In the genomic region with DNA sequence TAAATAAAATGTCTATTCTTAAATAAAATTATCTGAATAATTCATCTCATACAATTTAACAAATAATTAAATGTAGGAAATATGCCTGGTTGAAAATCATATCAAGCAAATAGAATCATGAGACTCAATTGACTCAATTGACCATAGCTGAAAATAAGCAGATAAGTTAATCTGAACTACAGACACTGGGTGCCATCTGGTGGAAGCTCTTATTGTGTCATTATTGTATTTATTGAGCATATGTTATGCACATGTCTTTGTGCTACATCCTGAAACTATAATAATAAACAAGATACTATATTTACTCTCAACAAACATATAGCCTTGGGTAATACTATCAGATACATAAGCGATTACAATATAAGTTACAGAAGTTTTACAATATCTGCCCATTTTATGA, we compare ENCODE assay signal across 8 cellular contexts. TPM values are rescaled to one million over a fixed set of nuclear protein-coding genes. Genes with fewer than 3 reads are reported as not detected.
DNase-seq lines count a peak whose midpoint lies in the region; ATAC-seq, FAIRE-seq and TF ChIP-seq lines count a peak whose summit lies in the region.
"Had no signal": no experiment of that assay in that cellular context is flagged by ENCODE, and none has a peak within 500 bp of the region (broad histone marks: within the 10 kb centered on the region; RNA-seq: fewer than 3 reads in every experiment).

No MANE protein-coding gene starts in this region.

- no peak overlapping the region for H3K27ac Mint-ChIP-seq in astrocyte (ENCODE audit: unreplicated experiment)
- no peak overlapping the region for H3K27ac Mint-ChIP-seq in osteocyte (ENCODE audit: unreplicated experiment)

- H3K27me3 ChIP-seq in astrocyte (ENCODE audit: insufficient read depth, low read length) = no peaks in the 10 kb centered on the region

- H3K27ac ChIP-seq in astrocyte (ENCODE audit: low read depth, low read length) = no peak overlapping the region

- H4K20me1 ChIP-seq in astrocyte (ENCODE audit: insufficient read depth, low read length) = no peaks in the 10 kb centered on the region

- H3K36me3 Mint-ChIP-seq in astrocyte (ENCODE audit: low read depth, unreplicated experiment) (no peaks in the 10 kb centered on the region), osteocyte (ENCODE audit: unreplicated experiment) (no peaks in the 10 kb centered on the region)

- no peak overlapping the region for H3K9ac ChIP-seq in astrocyte (ENCODE audit: low read length)

- no peak for FAIRE-seq in astrocyte (lab: Jason Lieb, UNC)

- no peak overlapping the region for H2AFZ ChIP-seq in astrocyte (ENCODE audit: low read depth, low read length)

- H3K9me3 Mint-ChIP-seq in astrocyte (ENCODE audit: unreplicated experiment) (no peaks in the 10 kb centered on the region), osteocyte (ENCODE audit: unreplicated experiment) (no peaks in the 10 kb centered on the region)

- H3K36me3 ChIP-seq in astrocyte (ENCODE audit: insufficient read depth, low read length) = no peaks in the 10 kb centered on the region

- H3K4me1 Mint-ChIP-seq in astrocyte (ENCODE audit: low read depth, unreplicated experiment) = no peaks in the 10 kb centered on the region
- no peaks in the 10 kb centered on the region for H3K4me1 Mint-ChIP-seq in osteocyte (ENCODE audit: unreplicated experiment)

- H3K4me3 ChIP-seq in NB4 (ENCODE audit: low read depth, low read length) = no peak overlapping the region
- H3K4me3 ChIP-seq in astrocyte (ENCODE audit: insufficient read depth, low read depth, low read length) = no peak overlapping the region

- H3K9me3 ChIP-seq in astrocyte (ENCODE audit: insufficient read depth, low read depth, low read length) = no peaks in the 10 kb centered on the region

- H3K79me2 ChIP-seq in astrocyte (ENCODE audit: insufficient read depth, low read length) = no peaks in the 10 kb centered on the region

- TF ChIP-seq POLR2A in NB4 (IDR thresholded peaks at IDR 0.05; ENCODE audit: extremely low read depth, insufficient read length) = no peak

- DNase-seq in NB4 (ENCODE audit: low read depth) (peak; percentile 26), astrocyte (ENCODE audit: low read depth) (peak; percentile 17), osteocyte (ENCODE audit: extremely low spot score, unreplicated experiment) (no peak), activated gamma-delta T cell (lab: John Stamatoyannopoulos, UW) (no peak)
- DNase-seq in effector CD4-positive, alpha-beta T cell = no peak
- DNase-seq: stimulated activated CD4-positive, alpha-beta T cell treated with anti-CD3 and anti-CD28 coated beads, Interleukin-1b, Interleukin-23, amount 100 ng/mL, for 48 hours had no signal

- no peak overlapping the region for H3K4me2 ChIP-seq in astrocyte (ENCODE audit: low read length)

- ATAC-seq in GM18861 (IDR thresholded peaks at IDR 0.05; ENCODE audit: unreplicated experiment) (peak; percentile 53), HG02852 (IDR thresholded peaks at IDR 0.05; ENCODE audit: unreplicated experiment) (no peak)

- H3K4me3 Mint-ChIP-seq in astrocyte (ENCODE audit: unreplicated experiment) = no peak overlapping the region
- H3K4me3 Mint-ChIP-seq in osteocyte (ENCODE audit: unreplicated experiment) = no peak overlapping the region

- H3K27me3 Mint-ChIP-seq in astrocyte (ENCODE audit: low read depth, unreplicated experiment) = no peaks in the 10 kb centered on the region
- no peaks in the 10 kb centered on the region for H3K27me3 Mint-ChIP-seq in osteocyte (ENCODE audit: unreplicated experiment)

- no peak for TF ChIP-seq CTCF in NB4 (IDR thresholded peaks at IDR 0.05; ENCODE audit: low read depth, low read length)
- TF ChIP-seq CTCF in astrocyte (IDR thresholded peaks at IDR 0.05; ENCODE audit: insufficient read depth, low read depth, low read length) = peak; percentile 38
- TF ChIP-seq CTCF in osteocyte (IDR thresholded peaks at IDR 0.05) = peak; percentile 59

- no peaks in the 10 kb centered on the region for H3K4me1 ChIP-seq in astrocyte (ENCODE audit: insufficient read depth, low read length)

RNA-seq across cellular contexts. Expression of a gene that starts 41.0 kb away (rescaled TPM):
- total RNA-seq in astrocyte (not detected in 2 replicates), osteocyte (0.38 and 0.78 TPM in 2 replicates)

Comparison
In these comparisons a context has a peak if more than half of its experiments do, and no peak if none do; other contexts are left out.
1. DNase-seq: peak in NB4 (single experiment) and astrocyte (single experiment); none in osteocyte (single experiment), activated gamma-delta T cell (single experiment) and effector CD4-positive, alpha-beta T cell (single experiment).